ENCODE assay signal across 8 cellular contexts in the genomic region with DNA sequence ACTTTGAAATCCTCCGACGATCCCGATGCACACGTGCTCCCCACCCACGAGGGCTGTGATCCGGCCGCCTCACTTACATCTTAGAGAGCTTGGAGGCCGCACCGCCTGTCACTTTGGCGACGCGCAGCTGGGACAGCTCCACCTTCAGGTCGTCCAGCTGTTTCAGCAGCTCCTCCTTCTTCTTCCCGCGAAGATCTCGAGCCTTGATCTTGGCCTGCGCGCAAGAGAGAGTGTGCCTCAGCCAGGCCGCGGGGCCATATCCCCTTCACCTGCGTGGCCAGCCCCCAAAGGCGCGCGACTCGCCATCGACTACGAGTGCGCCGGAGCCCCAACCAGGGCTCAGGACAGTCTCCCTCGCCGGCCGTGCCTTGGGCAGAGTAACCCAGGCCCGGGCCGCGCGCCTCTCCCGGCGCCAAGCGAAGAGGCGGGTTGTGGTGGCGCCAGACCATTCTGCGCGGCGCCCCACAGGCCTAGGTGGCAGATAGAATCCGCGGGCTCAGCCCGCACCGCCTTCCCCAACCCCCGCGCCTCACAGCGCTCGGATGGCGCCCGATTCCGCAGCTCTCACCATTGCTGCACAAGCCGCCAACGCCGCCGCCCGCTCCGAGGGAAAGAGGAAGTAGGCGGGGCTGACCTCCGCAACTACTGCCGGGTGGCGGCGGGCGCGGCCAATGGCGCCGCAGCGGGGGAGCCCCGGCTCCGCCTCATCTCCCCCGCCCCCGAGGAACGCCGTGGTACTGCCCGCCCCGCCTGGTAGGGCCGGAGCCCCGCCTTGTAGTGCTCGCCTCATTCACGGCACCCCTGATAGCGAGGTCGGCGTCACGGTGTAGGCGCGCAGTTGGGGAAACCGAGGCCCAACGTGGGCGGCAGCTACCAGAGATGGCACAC. TPM values are rescaled to one million over a fixed set of nuclear protein-coding genes. Genes with fewer than 3 reads are reported as not detected.
DNase-seq lines count a peak whose midpoint lies in the region; ATAC-seq and TF ChIP-seq lines count a peak whose summit lies in the region.

Gene ARPC5L (plus strand): TSS at position 789 of the 888 bp plus-strand sequence. CDS start 7,161 bp downstream, outside the sequence.
Gene RPL35 (minus strand): TSS at position 616 of the 888 bp plus-strand sequence. CDS start 45 bp downstream, at position 571.

- CTCF ChIA-PET in activated CD4-positive, alpha-beta T cell treated with anti-CD3 and anti-CD28 coated beads, Interleukin-2, amount 10 ng/mL, durations not matched to agents 7 days and 5 days (lab: Charles Lee), result interaction anchor here (0.6 to 3.4 kb wide), 5 partner anchors 10 to 866 kb away, joined by 3 to 33 read pairs (median 4); partner anchors contain the start of genes NR6A1 and WDR38

- H3K4me3 Mint-ChIP-seq in CD14-positive monocyte, result peak within 1 kb of the TSS; percentile 90 to 96
- peak within 1 kb of the TSS; percentile 89 for H3K4me3 Mint-ChIP-seq in activated CD4-positive, alpha-beta T cell treated with anti-CD3 and anti-CD28 coated beads, Interleukin-2, amount 10 ng/mL, durations not matched to agents 7 days and 5 days

- peak within 1 kb of the TSS; percentile 75 for H3K4me3 ChIP-seq in coronary artery

- POLR2A ChIA-PET in activated CD4-positive, alpha-beta T cell treated with anti-CD3 and anti-CD28 coated beads, Interleukin-2, amount 10 ng/mL, durations not matched to agents 7 days and 5 days (lab: Charles Lee), result interaction anchor here (0.6 to 1.0 kb wide), 5 partner anchors 9 to 379 kb away, joined by 3 to 4 read pairs (median 3); partner anchors contain the start of gene HSPA5

- peak within 1 kb of the TSS; percentile 89 to 93 for H3K27ac ChIP-seq in coronary artery

- DNase-seq in CD14-positive monocyte (ENCODE audit: low spot score) (peak; percentile 93), NCI-H69 (lab: John Stamatoyannopoulos, UW) (peak; percentile 99), coronary artery (ENCODE audit: low spot score) (peak; percentile 94), left lobe of liver (ENCODE audit: low spot score) (peak; percentile 95)
- peak; percentile 95 for DNase-seq in activated CD4-positive, alpha-beta T cell treated with anti-CD3 and anti-CD28 coated beads, Interleukin-2, amount 10 ng/mL, durations not matched to agents 7 days and 5 days
- DNase-seq in stimulated activated CD4-positive, alpha-beta T cell treated with anti-CD3 and anti-CD28 coated beads, Interleukin-2, amount 100 ng/mL, for 4 hours (ENCODE audit: low read depth), result peak; percentile 95

- intact Hi-C loops in CD14-positive monocyte (cut with micrococcal nuclease), result loop anchor here (5.0 to 10.0 kb wide), 2 partner anchors 81 to 283 kb away; partner anchors contain the start of genes GOLGA1 (in 2 of the 2) and SCAI (in 1 of the 2)

- H3K36me3 Mint-ChIP-seq in CD14-positive monocyte, result peaks cover 36 to 39% of the 10 kb centered on the region in 2 donors
- peaks cover 38% of the 10 kb centered on the region for H3K36me3 Mint-ChIP-seq in activated CD4-positive, alpha-beta T cell treated with anti-CD3 and anti-CD28 coated beads, Interleukin-2, amount 10 ng/mL, durations not matched to agents 7 days and 5 days (ENCODE audit: low read depth)

- peak; percentile 55 for TF ChIP-seq CTCF in CD14-positive monocyte (IDR thresholded peaks at IDR 0.05)
- TF ChIP-seq CTCF in coronary artery (IDR thresholded peaks at IDR 0.05), result no peak

- ATAC-seq in GM19395 (IDR thresholded peaks at IDR 0.05; ENCODE audit: unreplicated experiment), result peak; percentile 91
- peak; percentile 73 for ATAC-seq in HG03558 (IDR thresholded peaks at IDR 0.05; ENCODE audit: extremely low read depth, unreplicated experiment)
- peak; percentile 97 for ATAC-seq in left lobe of liver

- H3K4me1 Mint-ChIP-seq in CD14-positive monocyte, result peaks cover 34% of the 10 kb centered on the region
- peaks cover 33% of the 10 kb centered on the region for H3K4me1 Mint-ChIP-seq in activated CD4-positive, alpha-beta T cell treated with anti-CD3 and anti-CD28 coated beads, Interleukin-2, amount 10 ng/mL, durations not matched to agents 7 days and 5 days

- H3K27ac Mint-ChIP-seq in CD14-positive monocyte, result peak within 1 kb of the TSS; percentile 85 to 96 (median 94)
- H3K27ac Mint-ChIP-seq in activated CD4-positive, alpha-beta T cell treated with anti-CD3 and anti-CD28 coated beads, Interleukin-2, amount 10 ng/mL, durations not matched to agents 7 days and 5 days, result peak within 1 kb of the TSS; percentile 97

- H3K27me3 Mint-ChIP-seq in CD14-positive monocyte (ENCODE audit: low read depth in 3 of 3), result peaks cover 0 to 2% (median 0%) of the 10 kb centered on the region in 3 donors
- no peaks in the 10 kb centered on the region for H3K27me3 Mint-ChIP-seq in activated CD4-positive, alpha-beta T cell treated with anti-CD3 and anti-CD28 coated beads, Interleukin-2, amount 10 ng/mL, durations not matched to agents 7 days and 5 days

- H3K9me3 Mint-ChIP-seq in CD14-positive monocyte, result no peaks in the 10 kb centered on the region
- no peaks in the 10 kb centered on the region for H3K9me3 Mint-ChIP-seq in activated CD4-positive, alpha-beta T cell treated with anti-CD3 and anti-CD28 coated beads, Interleukin-2, amount 10 ng/mL, durations not matched to agents 7 days and 5 days

RNA-seq across cellular contexts. Expression of gene ARPC5L, which starts in this region (rescaled TPM):
- polyA plus RNA-seq in CD14-positive monocyte, result 10 to 100 TPM; 16.0 to 20.7 TPM
- 10 to 100 TPM; 44.1 to 63.3 TPM for total RNA-seq in activated CD4-positive, alpha-beta T cell treated with anti-CD3 and anti-CD28 coated beads, Interleukin-2, amount 10 ng/mL, durations not matched to agents 7 days and 5 days
- 16.4 TPM for total RNA-seq in left lobe of liver

RNA-seq across cellular contexts. Expression of gene RPL35, which starts in this region (rescaled TPM):
- 100 to 1,000 TPM; 660 to 828 TPM for polyA plus RNA-seq in CD14-positive monocyte
- total RNA-seq in activated CD4-positive, alpha-beta T cell treated with anti-CD3 and anti-CD28 coated beads, Interleukin-2, amount 10 ng/mL, durations not matched to agents 7 days and 5 days, result 1,000 to 10,000 TPM; 1,403 to 1,537 TPM
- total RNA-seq in left lobe of liver, result 386 TPM

Comparison
In these comparisons a context has a peak if more than half of its experiments do, and no peak if none do; other contexts are left out.
1. Peak in every context shown above with its lines: DNase-seq, ATAC-seq, H3K4me3 ChIP-seq and H3K27ac ChIP-seq.